ENCODE assay signal across 1 cellular context in genomic region chr17:50214986-50215730, GRCh38.
TF ChIP-seq lines count a peak whose summit lies in the region.

No MANE protein-coding gene starts in this region.

TF ChIP-seq in K562, 482 proteins besides CTCF, POLR2A, EP300 and RAD21:
- TF ChIP-seq CEBPG (CRISPR knock-in tag; IDR thresholded peaks at IDR 0.05) (no peak), CEBPG (tag; conservative IDR thresholded peaks at IDR 0.05 in 1 of 2, IDR thresholded peaks at IDR 0.05 in 1 of 2) (peak; percentile 9 to 36; a peak in 1 of 4 replicates), CHD2 (IDR thresholded peaks at IDR 0.05; ENCODE audit: low read depth, low read length) (no peak), CEBPB (tag; IDR thresholded peaks at IDR 0.05) (0 out of 2 replicates have a peak, but pooled peaks have one; percentile 19)
TF ChIP-seq in K562: peak in this region for 2.
